Comparison of ENCODE assay signal across 13 cellular contexts in genomic region chr2:170966648-170967396, GRCh38. TPM values are rescaled to one million over a fixed set of nuclear protein-coding genes. Genes with fewer than 3 reads are reported as not detected.
A peak's percentile ranks its signal among the peaks of the same experiment; 100 is the strongest.
DNase-seq lines count a peak whose midpoint lies in the region; ATAC-seq and TF ChIP-seq lines count a peak whose summit lies in the region.
"Had no signal": no experiment of that assay in that cellular context is flagged by ENCODE, and none has a peak within 500 bp of the region (broad histone marks: within the 10 kb centered on the region; RNA-seq: fewer than 3 reads in every experiment).

No MANE protein-coding gene starts in this region.

- H2AFZ ChIP-seq in OCI-LY1 (ENCODE audit: low read length) = no peak overlapping the region

- peaks cover 7% of the 10 kb centered on the region for H3K4me1 ChIP-seq in OCI-LY1 (ENCODE audit: insufficient read depth, low read length, severe bottlenecking)

- no peaks in the 10 kb centered on the region for H3K9me3 Mint-ChIP-seq in activated CD4-positive, alpha-beta T cell treated with anti-CD3 and anti-CD28 coated beads for 36 hours (ENCODE audit: low read depth)
- H3K9me3 Mint-ChIP-seq in endothelial cell (ENCODE audit: unreplicated experiment) = no peaks in the 10 kb centered on the region
- no peaks in the 10 kb centered on the region for H3K9me3 Mint-ChIP-seq in stimulated activated naive B cell treated with anti-CD40 and anti-IgM and Interleukin-4, amounts not matched to agents 10 μg/mL and 1 μg/mL and 100 μg/mL, for 72 hours

- no peaks in the 10 kb centered on the region for H4K20me1 ChIP-seq in OCI-LY1 (ENCODE audit: insufficient read depth, low read length)

- no peak overlapping the region for H3K27ac Mint-ChIP-seq in activated CD4-positive, alpha-beta T cell treated with anti-CD3 and anti-CD28 coated beads for 36 hours
- no peak overlapping the region for H3K27ac Mint-ChIP-seq in endothelial cell (ENCODE audit: unreplicated experiment)
- H3K27ac Mint-ChIP-seq in stimulated activated naive B cell treated with anti-CD40 and anti-IgM and Interleukin-4, amounts not matched to agents 10 μg/mL and 1 μg/mL and 100 μg/mL, for 72 hours = peak overlapping the region; percentile 65
- H3K27ac Mint-ChIP-seq: B cell had no signal

- H3K4me3 ChIP-seq in OCI-LY1 (ENCODE audit: low read depth, low read length, poor library complexity, severe bottlenecking) = no peak overlapping the region

- H3K4me3 Mint-ChIP-seq in activated CD4-positive, alpha-beta T cell treated with anti-CD3 and anti-CD28 coated beads for 36 hours = no peak overlapping the region
- H3K4me3 Mint-ChIP-seq in endothelial cell (ENCODE audit: unreplicated experiment) = no peak overlapping the region
- no peak overlapping the region for H3K4me3 Mint-ChIP-seq in stimulated activated naive B cell treated with anti-CD40 and anti-IgM and Interleukin-4, amounts not matched to agents 10 μg/mL and 1 μg/mL and 100 μg/mL, for 72 hours
- H3K4me3 Mint-ChIP-seq: B cell had no signal

- no peak overlapping the region for H3K4me2 ChIP-seq in OCI-LY1 (ENCODE audit: low read length)

- no peak overlapping the region for H3K9ac ChIP-seq in OCI-LY1 (ENCODE audit: low read length)

- intact Hi-C loops in activated CD4-positive, alpha-beta T cell treated with anti-CD3 and anti-CD28 coated beads for 36 hours (cut with DNase I, micrococcal nuclease) = no loop called here

- no peaks in the 10 kb centered on the region for H3K27me3 ChIP-seq in OCI-LY1 (ENCODE audit: insufficient read depth, low read length)
- H3K27me3 ChIP-seq: neutrophil had no signal

- H3K4me1 Mint-ChIP-seq in activated CD4-positive, alpha-beta T cell treated with anti-CD3 and anti-CD28 coated beads for 36 hours = no peaks in the 10 kb centered on the region
- H3K4me1 Mint-ChIP-seq in endothelial cell (ENCODE audit: unreplicated experiment) = peaks cover 15% of the 10 kb centered on the region
- peaks cover 4 to 6% of the 10 kb centered on the region in 2 donors for H3K4me1 Mint-ChIP-seq in stimulated activated naive B cell treated with anti-CD40 and anti-IgM and Interleukin-4, amounts not matched to agents 10 μg/mL and 1 μg/mL and 100 μg/mL, for 72 hours
- H3K4me1 Mint-ChIP-seq: B cell had no signal

- peak; percentile 30 for DNase-seq in activated CD4-positive, alpha-beta T cell treated with anti-CD3 and anti-CD28 coated beads for 36 hours
- DNase-seq in activated CD4-positive, alpha-beta T cell treated with anti-CD3 and anti-CD28 coated beads, Interleukin-2, amount 50 U/mL, for 4 hours = no peak
- peak; percentile 31 for DNase-seq in endothelial cell (ENCODE audit: low spot score)
- DNase-seq in stimulated activated naive B cell treated with anti-CD40 and anti-IgM and Interleukin-4, amounts not matched to agents 10 μg/mL and 1 μg/mL and 100 μg/mL, for 72 hours = no peak
- DNase-seq in ureter (ENCODE audit: low spot score) = no peak
- DNase-seq: SIG-M5; stimulated activated CD8-positive, alpha-beta memory T cell treated with anti-CD3 and anti-CD28 coated beads, Interleukin-4, amount 100 ng/mL, for 48 hours had no signal

- no peaks in the 10 kb centered on the region for H3K79me2 ChIP-seq in OCI-LY1 (ENCODE audit: insufficient read depth, low read length)

- POLR2A ChIA-PET in activated CD4-positive, alpha-beta T cell treated with anti-CD3 and anti-CD28 coated beads for 36 hours (lab: Charles Lee) = no interaction called here

- H3F3A ChIP-seq in OCI-LY1 (ENCODE audit: insufficient read depth, low read length) = no peaks in the 10 kb centered on the region

- ATAC-seq in activated CD4-positive, alpha-beta T cell treated with anti-CD3 and anti-CD28 coated beads for 36 hours = peak; percentile 56
- peak; percentile 51 to 53 for ATAC-seq in stimulated activated naive B cell treated with anti-CD40 and anti-IgM and Interleukin-4, amounts not matched to agents 10 μg/mL and 1 μg/mL and 100 μg/mL, for 72 hours (replicated peaks)
- ATAC-seq in HG03045 (IDR thresholded peaks at IDR 0.05; ENCODE audit: unreplicated experiment) (no peak), HG03108 (IDR thresholded peaks at IDR 0.05; ENCODE audit: unreplicated experiment) (no peak)

- no peak overlapping the region for H3K27ac ChIP-seq in OCI-LY1 (ENCODE audit: low read depth, low read length, poor library complexity, severe bottlenecking)
- H3K27ac ChIP-seq: HL-60, neutrophil had no signal

- no peaks in the 10 kb centered on the region for H3K9me2 ChIP-seq in OCI-LY1 (ENCODE audit: low read depth, low read length)

- peaks cover 55% of the 10 kb centered on the region for H3K36me3 ChIP-seq in OCI-LY1 (ENCODE audit: insufficient read depth, low read length)

- CTCF ChIA-PET in activated CD4-positive, alpha-beta T cell treated with anti-CD3 and anti-CD28 coated beads for 36 hours (lab: Charles Lee) = interaction anchor here (0.6 to 1.6 kb wide), 7 partner anchors 12 to 449 kb away, joined by 3 to 4 read pairs (median 3); no protein-coding TSS in a partner anchor

- peaks cover 46% of the 10 kb centered on the region for H3K36me3 Mint-ChIP-seq in activated CD4-positive, alpha-beta T cell treated with anti-CD3 and anti-CD28 coated beads for 36 hours (ENCODE audit: low read depth)
- peaks cover 36% of the 10 kb centered on the region for H3K36me3 Mint-ChIP-seq in endothelial cell (ENCODE audit: low read depth, unreplicated experiment)
- H3K36me3 Mint-ChIP-seq in stimulated activated naive B cell treated with anti-CD40 and anti-IgM and Interleukin-4, amounts not matched to agents 10 μg/mL and 1 μg/mL and 100 μg/mL, for 72 hours = peaks cover 17 to 59% of the 10 kb centered on the region in 2 donors

- TF ChIP-seq CTCF in OCI-LY1 (IDR thresholded peaks at IDR 0.05; ENCODE audit: low read length) (peak; percentile 32), endothelial cell (IDR thresholded peaks at IDR 0.05; ENCODE audit: unreplicated experiment) (peak; percentile 44)

- H3K27me3 Mint-ChIP-seq in activated CD4-positive, alpha-beta T cell treated with anti-CD3 and anti-CD28 coated beads for 36 hours = no peaks in the 10 kb centered on the region
- H3K27me3 Mint-ChIP-seq in endothelial cell (ENCODE audit: unreplicated experiment) = peaks cover 6% of the 10 kb centered on the region
- H3K27me3 Mint-ChIP-seq in stimulated activated naive B cell treated with anti-CD40 and anti-IgM and Interleukin-4, amounts not matched to agents 10 μg/mL and 1 μg/mL and 100 μg/mL, for 72 hours = no peaks in the 10 kb centered on the region
- H3K27me3 Mint-ChIP-seq: B cell had no signal

- no peaks in the 10 kb centered on the region for H3K9me3 ChIP-seq in OCI-LY1 (ENCODE audit: low read length)
- H3K9me3 ChIP-seq: neutrophil had no signal

RNA-seq across cellular contexts. Expression of gene GORASP2, which starts 37.8 kb away (rescaled TPM):
- 10 to 100 TPM; 66.5 to 69.8 TPM for total RNA-seq in activated CD4-positive, alpha-beta T cell treated with anti-CD3 and anti-CD28 coated beads for 36 hours
- total RNA-seq in endothelial cell (ENCODE audit: unreplicated experiment) (71.9 TPM), ureter (94.8 TPM)

Comparison
In these comparisons a context has a peak if more than half of its experiments do, and no peak if none do; other contexts are left out.
1. DNase-seq: peak in activated CD4-positive, alpha-beta T cell treated with anti-CD3 and anti-CD28 coated beads for 36 hours (single experiment) and endothelial cell (single experiment); none in activated CD4-positive, alpha-beta T cell treated with anti-CD3 and anti-CD28 coated beads, Interleukin-2, amount 50 U/mL, for 4 hours (0 of 2), stimulated activated naive B cell treated with anti-CD40 and anti-IgM and Interleukin-4, amounts not matched to agents 10 μg/mL and 1 μg/mL and 100 μg/mL, for 72 hours (single experiment) and ureter (single experiment).
2. ATAC-seq: peak in activated CD4-positive, alpha-beta T cell treated with anti-CD3 and anti-CD28 coated beads for 36 hours (single experiment) and stimulated activated naive B cell treated with anti-CD40 and anti-IgM and Interleukin-4, amounts not matched to agents 10 μg/mL and 1 μg/mL and 100 μg/mL, for 72 hours (2 of 2); none in HG03045 (single experiment) and HG03108 (single experiment).